1 cellular context compared by ENCODE assay signal in genomic region chr14:69354383-69355154, GRCh38.
TF ChIP-seq lines count a peak whose summit lies in the region.

No MANE protein-coding gene starts in this region.

TF ChIP-seq in HepG2, 621 proteins besides CTCF, POLR2A, EP300 and RAD21:
- TF ChIP-seq ZNF704 (CRISPR knock-in tag; IDR thresholded peaks at IDR 0.05; ENCODE audit: borderline replicate concordance) (no peak), ZFX (CRISPR knock-in tag; IDR thresholded peaks at IDR 0.05; ENCODE audit: low read depth) (peak; percentile 81), ZNF724P (CRISPR knock-in tag; IDR thresholded peaks at IDR 0.05; ENCODE audit: borderline replicate concordance) (0 out of 2 replicates have a peak, but pooled peaks have one; percentile 48), TFDP1 (CRISPR knock-in tag; IDR thresholded peaks at IDR 0.05; ENCODE audit: borderline replicate concordance) (0 out of 2 replicates have a peak, but pooled peaks have one; percentile 18), ZFP90 (CRISPR knock-in tag; IDR thresholded peaks at IDR 0.05; ENCODE audit: borderline replicate concordance) (0 out of 2 replicates have a peak, but pooled peaks have one; percentile 39), ATF7-NPFF (CRISPR knock-in tag; IDR thresholded peaks at IDR 0.05; ENCODE audit: low read depth) (0 out of 2 replicates have a peak, but pooled peaks have one; percentile 8), ZXDC (CRISPR knock-in tag; IDR thresholded peaks at IDR 0.05) (no peak), HNRNPL (IDR thresholded peaks at IDR 0.05; ENCODE audit: low read depth, low read length) (no peak), ZFY (CRISPR knock-in tag; IDR thresholded peaks at IDR 0.05) (peak; percentile 61; the same call in 1 of the 2 replicates), LCORL (IDR thresholded peaks at IDR 0.05) (no peak), LCORL (CRISPR knock-in tag; IDR thresholded peaks at IDR 0.05) (0 out of 2 replicates have a peak, but pooled peaks have one; percentile 43), TSC22D2 (CRISPR knock-in tag; IDR thresholded peaks at IDR 0.05; ENCODE audit: borderline replicate concordance) (no peak), CBFB (CRISPR knock-in tag; IDR thresholded peaks at IDR 0.05) (no peak), HDAC1 (CRISPR knock-in tag; IDR thresholded peaks at IDR 0.05) (no peak)
- TF ChIP-seq, protein P1, sequence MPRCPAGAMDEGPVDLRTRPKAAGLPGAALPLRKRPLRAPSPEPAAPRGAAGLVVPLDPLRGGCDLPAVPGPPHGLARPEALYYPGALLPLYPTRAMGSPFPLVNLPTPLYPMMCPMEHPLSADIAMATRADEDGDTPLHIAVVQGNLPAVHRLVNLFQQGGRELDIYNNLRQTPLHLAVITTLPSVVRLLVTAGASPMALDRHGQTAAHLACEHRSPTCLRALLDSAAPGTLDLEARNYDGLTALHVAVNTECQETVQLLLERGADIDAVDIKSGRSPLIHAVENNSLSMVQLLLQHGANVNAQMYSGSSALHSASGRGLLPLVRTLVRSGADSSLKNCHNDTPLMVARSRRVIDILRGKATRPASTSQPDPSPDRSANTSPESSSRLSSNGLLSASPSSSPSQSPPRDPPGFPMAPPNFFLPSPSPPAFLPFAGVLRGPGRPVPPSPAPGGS (CRISPR knock-in tag; IDR thresholded peaks at IDR 0.05): peak; percentile 48; the same call in 1 of the 2 replicates
- TF ChIP-seq, protein P2, sequence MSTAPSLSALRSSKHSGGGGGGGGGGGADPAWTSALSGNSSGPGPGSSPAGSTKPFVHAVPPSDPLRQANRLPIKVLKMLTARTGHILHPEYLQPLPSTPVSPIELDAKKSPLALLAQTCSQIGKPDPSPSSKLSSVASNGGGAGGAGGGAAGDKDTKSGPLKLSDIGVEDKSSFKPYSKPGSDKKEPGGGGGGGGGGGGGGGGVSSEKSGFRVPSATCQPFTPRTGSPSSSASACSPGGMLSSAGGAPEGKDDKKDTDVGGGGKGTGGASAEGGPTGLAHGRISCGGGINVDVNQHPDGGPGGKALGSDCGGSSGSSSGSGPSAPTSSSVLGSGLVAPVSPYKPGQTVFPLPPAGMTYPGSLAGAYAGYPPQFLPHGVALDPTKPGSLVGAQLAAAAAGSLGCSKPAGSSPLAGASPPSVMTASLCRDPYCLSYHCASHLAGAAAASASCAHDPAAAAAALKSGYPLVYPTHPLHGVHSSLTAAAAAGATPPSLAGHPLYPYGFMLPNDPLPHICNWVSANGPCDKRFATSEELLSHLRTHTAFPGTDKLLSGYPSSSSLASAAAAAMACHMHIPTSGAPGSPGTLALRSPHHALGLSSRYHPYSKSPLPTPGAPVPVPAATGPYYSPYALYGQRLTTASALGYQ (CRISPR knock-in tag; IDR thresholded peaks at IDR 0.05): no peak
- TF ChIP-seq, protein P3, sequence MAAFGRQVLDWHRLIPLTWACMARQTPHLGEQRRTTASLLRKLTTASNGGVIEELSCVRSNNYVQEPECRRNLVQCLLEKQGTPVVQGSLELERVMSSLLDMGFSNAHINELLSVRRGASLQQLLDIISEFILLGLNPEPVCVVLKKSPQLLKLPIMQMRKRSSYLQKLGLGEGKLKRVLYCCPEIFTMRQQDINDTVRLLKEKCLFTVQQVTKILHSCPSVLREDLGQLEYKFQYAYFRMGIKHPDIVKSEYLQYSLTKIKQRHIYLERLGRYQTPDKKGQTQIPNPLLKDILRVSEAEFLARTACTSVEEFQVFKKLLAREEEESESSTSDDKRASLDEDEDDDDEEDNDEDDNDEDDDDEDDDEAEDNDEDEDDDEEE (CRISPR knock-in tag; IDR thresholded peaks at IDR 0.05): 0 out of 2 replicates have a peak, but pooled peaks have one; percentile 35
- TF ChIP-seq, protein P4, sequence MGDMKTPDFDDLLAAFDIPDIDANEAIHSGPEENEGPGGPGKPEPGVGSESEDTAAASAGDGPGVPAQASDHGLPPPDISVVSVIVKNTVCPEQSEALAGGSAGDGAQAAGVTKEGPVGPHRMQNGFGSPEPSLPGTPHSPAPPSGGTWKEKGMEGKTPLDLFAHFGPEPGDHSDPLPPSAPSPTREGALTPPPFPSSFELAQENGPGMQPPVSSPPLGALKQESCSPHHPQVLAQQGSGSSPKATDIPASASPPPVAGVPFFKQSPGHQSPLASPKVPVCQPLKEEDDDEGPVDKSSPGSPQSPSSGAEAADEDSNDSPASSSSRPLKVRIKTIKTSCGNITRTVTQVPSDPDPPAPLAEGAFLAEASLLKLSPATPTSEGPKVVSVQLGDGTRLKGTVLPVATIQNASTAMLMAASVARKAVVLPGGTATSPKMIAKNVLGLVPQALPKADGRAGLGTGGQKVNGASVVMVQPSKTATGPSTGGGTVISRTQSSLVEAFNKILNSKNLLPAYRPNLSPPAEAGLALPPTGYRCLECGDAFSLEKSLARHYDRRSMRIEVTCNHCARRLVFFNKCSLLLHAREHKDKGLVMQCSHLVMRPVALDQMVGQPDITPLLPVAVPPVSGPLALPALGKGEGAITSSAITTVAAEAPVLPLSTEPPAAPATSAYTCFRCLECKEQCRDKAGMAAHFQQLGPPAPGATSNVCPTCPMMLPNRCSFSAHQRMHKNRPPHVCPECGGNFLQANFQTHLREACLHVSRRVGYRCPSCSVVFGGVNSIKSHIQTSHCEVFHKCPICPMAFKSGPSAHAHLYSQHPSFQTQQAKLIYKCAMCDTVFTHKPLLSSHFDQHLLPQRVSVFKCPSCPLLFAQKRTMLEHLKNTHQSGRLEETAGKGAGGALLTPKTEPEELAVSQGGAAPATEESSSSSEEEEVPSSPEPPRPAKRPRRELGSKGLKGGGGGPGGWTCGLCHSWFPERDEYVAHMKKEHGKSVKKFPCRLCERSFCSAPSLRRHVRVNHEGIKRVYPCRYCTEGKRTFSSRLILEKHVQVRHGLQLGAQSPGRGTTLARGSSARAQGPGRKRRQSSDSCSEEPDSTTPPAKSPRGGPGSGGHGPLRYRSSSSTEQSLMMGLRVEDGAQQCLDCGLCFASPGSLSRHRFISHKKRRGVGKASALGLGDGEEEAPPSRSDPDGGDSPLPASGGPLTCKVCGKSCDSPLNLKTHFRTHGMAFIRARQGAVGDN (CRISPR knock-in tag; IDR thresholded peaks at IDR 0.05): peak; percentile 76
